8 cellular contexts compared by ENCODE assay signal in genomic region chr17:19004601-19005441, GRCh38. TPM values are rescaled to one million over a fixed set of nuclear protein-coding genes. Genes with fewer than 3 reads are reported as not detected.
DNase-seq lines count a peak whose midpoint lies in the region; ATAC-seq and TF ChIP-seq lines count a peak whose summit lies in the region.

A gene with protein sequence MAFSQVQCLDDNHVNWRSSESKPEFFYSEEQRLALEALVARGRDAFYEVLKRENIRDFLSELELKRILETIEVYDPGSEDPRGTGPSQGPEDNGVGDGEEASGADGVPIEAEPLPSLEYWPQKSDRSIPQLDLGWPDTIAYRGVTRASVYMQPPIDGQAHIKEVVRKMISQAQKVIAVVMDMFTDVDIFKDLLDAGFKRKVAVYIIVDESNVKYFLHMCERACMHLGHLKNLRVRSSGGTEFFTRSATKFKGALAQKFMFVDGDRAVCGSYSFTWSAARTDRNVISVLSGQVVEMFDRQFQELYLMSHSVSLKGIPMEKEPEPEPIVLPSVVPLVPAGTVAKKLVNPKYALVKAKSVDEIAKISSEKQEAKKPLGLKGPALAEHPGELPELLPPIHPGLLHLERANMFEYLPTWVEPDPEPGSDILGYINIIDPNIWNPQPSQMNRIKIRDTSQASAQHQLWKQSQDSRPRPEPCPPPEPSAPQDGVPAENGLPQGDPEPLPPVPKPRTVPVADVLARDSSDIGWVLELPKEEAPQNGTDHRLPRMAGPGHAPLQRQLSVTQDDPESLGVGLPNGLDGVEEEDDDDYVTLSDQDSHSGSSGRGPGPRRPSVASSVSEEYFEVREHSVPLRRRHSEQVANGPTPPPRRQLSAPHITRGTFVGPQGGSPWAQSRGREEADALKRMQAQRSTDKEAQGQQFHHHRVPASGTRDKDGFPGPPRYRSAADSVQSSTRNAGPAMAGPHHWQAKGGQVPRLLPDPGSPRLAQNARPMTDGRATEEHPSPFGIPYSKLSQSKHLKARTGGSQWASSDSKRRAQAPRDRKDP (minus strand): TSS chr17:19004764. CDS start chr17:19004041, 723 bp downstream.

- H3K9me3 ChIP-seq in mammary epithelial cell (replicated peaks; ENCODE audit: insufficient read depth, low read length): no peaks in the 10 kb centered on the region

- intact Hi-C loops in mammary epithelial cell (cut with micrococcal nuclease): loop anchor here (1.0 kb wide), 1 partner anchor 10 kb away; no protein-coding TSS in a partner anchor

- in situ Hi-C loops in mammary epithelial cell (cut with MboI; ENCODE audit: low sequenced_read_pairs in 2 of 2): no loop called here

- dilution Hi-C loops in mammary epithelial cell (cut with HindIII; ENCODE audit: low sequenced_read_pairs): no loop called here

- H3K4me3 ChIP-seq in LNCaP clone FGC (ENCODE audit: low read depth, low read length) (peak within 1 kb of the TSS; percentile 73), WI38 (ENCODE audit: low read depth, low read length) (peak within 1 kb of the TSS; percentile 71), mammary epithelial cell (replicated peaks in 1 of 3; ENCODE audit: insufficient read depth in 1 of 3, low read depth in 2 of 3, low read length in 3 of 3) (peak within 1 kb of the TSS; percentile 72 to 76 (median 74))

- BruUV-seq in mammary epithelial cell (replicated peaks; lab: Mats Ljungman, UMichigan): TSS peak; percentile 90

- H4K20me1 ChIP-seq in mammary epithelial cell (ENCODE audit: insufficient read depth, low read length): no peaks in the 10 kb centered on the region

- H3K79me2 ChIP-seq in mammary epithelial cell (ENCODE audit: insufficient read depth, low read length): peaks cover 34% of the 10 kb centered on the region

- H3K27ac ChIP-seq in mammary epithelial cell (ENCODE audit: insufficient read depth, low read depth, low read length): peak within 1 kb of the TSS; percentile 83

- peak within 1 kb of the TSS; percentile 99 for H3K4me2 ChIP-seq in mammary epithelial cell (ENCODE audit: insufficient read depth, low read depth, low read length)

- WGBS in mammary epithelial cell (ENCODE audit: low coverage, missing lambda C conversion rate): 14% methylated on average over 28 of the region's 62 CpGs

- DNase-seq in Daoy (ENCODE audit: low read depth): peak; percentile 94
- no peak for DNase-seq in LNCaP clone FGC (ENCODE audit: low read depth)
- DNase-seq in mammary epithelial cell: peak; percentile 84
- DNase-seq in kidney glomerular epithelial cell (lab: John Stamatoyannopoulos, UW): peak; percentile 66
- DNase-seq in stimulated activated CD4-positive, alpha-beta T cell treated with anti-CD3 and anti-CD28 coated beads, Interleukin-4, amount 100 ng/mL, for 1 hour: peak; percentile 95
- DNase-seq in NCI-H1694 (lab: John Stamatoyannopoulos, UW): no peak

- peak within 1 kb of the TSS; percentile 82 for H2AFZ ChIP-seq in mammary epithelial cell (ENCODE audit: low read depth, low read length)

- ATAC-seq in GM21723 (IDR thresholded peaks at IDR 0.05; ENCODE audit: unreplicated experiment): peak; percentile 78

- H3K27me3 ChIP-seq in mammary epithelial cell (ENCODE audit: insufficient read depth, low read length): no peaks in the 10 kb centered on the region

- H3K4me1 ChIP-seq in mammary epithelial cell (ENCODE audit: insufficient read depth, low read length): peaks cover 46% of the 10 kb centered on the region

- H3K9ac ChIP-seq in mammary epithelial cell (ENCODE audit: insufficient read depth, low read length): peak within 1 kb of the TSS; percentile 73

- no peak for TF ChIP-seq CTCF in LNCaP clone FGC (IDR thresholded peaks at IDR 0.05; ENCODE audit: control insufficient read depth, extremely low read depth, insufficient read depth)
- TF ChIP-seq CTCF in WI38 (IDR thresholded peaks at IDR 0.05; ENCODE audit: low read depth, low read length): no peak
- TF ChIP-seq CTCF in mammary epithelial cell (conservative IDR thresholded peaks at IDR 0.05 in 1 of 2, IDR thresholded peaks at IDR 0.05 in 1 of 2; ENCODE audit: extremely low read depth in 1 of 2, insufficient read depth in 1 of 2, low read depth in 1 of 2, low read length in 2 of 2): no peak

- no peaks in the 10 kb centered on the region for H3K36me3 ChIP-seq in mammary epithelial cell (ENCODE audit: insufficient read depth, low read length)

- CTCF ChIA-PET in mammary epithelial cell (lab: Charles Lee; ENCODE audit: low non-redundant PET): interaction anchor here (0.7 kb wide), 1 partner anchor 35 kb away, joined by 3 read pairs; no protein-coding TSS in a partner anchor

RNA-seq across cellular contexts. Expression of the gene that starts here (rescaled TPM):
- total RNA-seq in Daoy (2014; rRNA removed; shearing (Covaris generic)): 15.1 and 20.2 TPM in 2 replicates
- 10 to 100 TPM; 25.7 to 36.3 TPM for total RNA-seq in mammary epithelial cell
- polyA plus RNA-seq in mammary epithelial cell: 17.4 TPM
- 24.7 TPM for polyA minus RNA-seq in mammary epithelial cell

Comparison
In these comparisons a context has a peak if more than half of its experiments do, and no peak if none do; other contexts are left out.
1. DNase-seq: peak in Daoy (single experiment), mammary epithelial cell (single experiment), kidney glomerular epithelial cell (single experiment) and stimulated activated CD4-positive, alpha-beta T cell treated with anti-CD3 and anti-CD28 coated beads, Interleukin-4, amount 100 ng/mL, for 1 hour (single experiment); none in LNCaP clone FGC (single experiment) and NCI-H1694 (single experiment).
2. Peak in every context shown above with its lines, with median percentiles within 50 percentile points of each other: H3K4me3 ChIP-seq.